In the genomic region with DNA sequence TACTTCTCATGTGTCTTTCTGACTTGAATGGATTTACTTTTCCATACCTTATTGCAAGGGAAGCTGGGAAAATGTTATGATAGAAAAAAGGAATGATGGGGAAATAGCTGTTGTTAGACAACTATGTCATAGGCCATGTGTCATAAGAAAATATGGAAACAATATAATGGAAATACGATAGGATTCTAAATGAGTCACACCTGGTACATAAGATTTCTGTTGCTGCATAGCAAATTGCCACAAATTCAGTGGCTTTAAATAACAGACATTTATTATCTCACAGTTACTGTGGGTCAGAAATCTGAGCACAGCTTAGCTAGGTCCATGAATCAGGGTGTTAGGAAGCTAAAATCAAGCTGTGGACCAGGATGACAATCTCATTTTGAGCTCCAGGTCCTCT, we compare ENCODE assay signal across 24 cellular contexts. TPM values are rescaled to one million over a fixed set of nuclear protein-coding genes. Genes with fewer than 3 reads are reported as not detected.
DNase-seq lines count a peak whose midpoint lies in the region; ATAC-seq and TF ChIP-seq lines count a peak whose summit lies in the region.
"Had no signal": no experiment of that assay in that cellular context is flagged by ENCODE, and none has a peak within 500 bp of the region (broad histone marks: within the 10 kb centered on the region; RNA-seq: fewer than 3 reads in every experiment).

No MANE protein-coding gene starts in this region.

- H4K91ac ChIP-seq in trophoblast cell (ENCODE audit: low read depth, low read length): no peak overlapping the region

- H3K23ac ChIP-seq in trophoblast cell (ENCODE audit: low read length): no peak overlapping the region

- H3K9ac ChIP-seq in fibroblast of lung (ENCODE audit: insufficient read depth, low read length) (no peak overlapping the region), trophoblast cell (ENCODE audit: low read length) (no peak overlapping the region)

- no peak overlapping the region for H2BK5ac ChIP-seq in trophoblast cell (ENCODE audit: low read depth, low read length, poor library complexity)

- POLR2A ChIA-PET in RWPE1 (lab: Yijun Ruan, JAX; ENCODE audit: low non-redundant PET): no interaction called here

- H3K27me3 ChIP-seq in fibroblast of lung (ENCODE audit: control insufficient read depth, insufficient read depth, low read length): no peaks in the 10 kb centered on the region
- no peaks in the 10 kb centered on the region for H3K27me3 ChIP-seq in trophoblast cell (ENCODE audit: insufficient read depth, low read length)
- H3K27me3 ChIP-seq: colonic mucosa, SJCRH30, vagina had no signal

- H3K4me1 ChIP-seq in fibroblast of lung (ENCODE audit: control insufficient read depth, extremely low read depth, insufficient read depth, low read length) (peaks cover 4% of the 10 kb centered on the region), trophoblast cell (ENCODE audit: control insufficient read depth in 1 of 2, insufficient read depth in 2 of 2, low read length in 2 of 2) (no peaks in the 10 kb centered on the region)
- H3K4me1 ChIP-seq: colonic mucosa, SJCRH30, vagina had no signal

- peak; percentile 12 for DNase-seq in HFF-Myc (ENCODE audit: extremely low read depth, low read depth)
- DNase-seq in RWPE1 (ENCODE audit: low spot score): peak; percentile 1
- DNase-seq in fibroblast of lung (ENCODE audit: low read depth in 2 of 2): peak; percentile 19 to 24
- DNase-seq in trophoblast cell: peak; percentile 5 to 68
- no peak for DNase-seq in epidermal melanocyte (ENCODE audit: insufficient read length, low spot score)
- DNase-seq in activated CD8-positive, alpha-beta memory T cell treated with anti-CD3 and anti-CD28 coated beads, Interleukin-2, amount 10 ng/mL, durations not matched to agents 7 days and 5 days: no peak
- DNase-seq: activated CD4-positive, alpha-beta T cell treated with anti-CD3 and anti-CD28 coated beads for 4 hours; CD4-positive, alpha-beta memory T cell; colonic mucosa; DMS153; kidney; NCI-H1105; NCI-H2029 treated with DMSO at 0.1 percent for 48 hours; NCI-H345; OCI-M1; SJCRH30; small intestine; stimulated activated naive B cell treated with anti-CD40 and anti-IgM and Interleukin-4, amounts not matched to agents 10 μg/mL and 1 μg/mL and 100 μg/mL, for 72 hours had no signal

- H4K8ac ChIP-seq in trophoblast cell (ENCODE audit: low read depth, low read length): no peak overlapping the region

- no peak overlapping the region for H3K27ac Mint-ChIP-seq in activated CD8-positive, alpha-beta memory T cell treated with anti-CD3 and anti-CD28 coated beads, Interleukin-2, amount 10 ng/mL, durations not matched to agents 7 days and 5 days
- H3K27ac Mint-ChIP-seq: activated naive CD8-positive, alpha-beta T cell; activated T-helper 2 cell treated with anti-CD3 and anti-CD28 coated beads, Interferon-gamma antibody, Interleukin-2, Interleukin-4, amounts not matched to agents 10 μg/mL and 5 μg/mL and 100 μg/mL, durations not matched to agents 14 hours and 24 hours and 36 hours; CD4-positive, alpha-beta memory T cell; stimulated activated naive B cell treated with anti-CD40 and anti-IgM and Interleukin-4, amounts not matched to agents 10 μg/mL and 1 μg/mL and 100 μg/mL, for 72 hours; T-helper 1 cell treated with Interleukin-12 subunit alpha and Interleukin-12 subunit beta and Interleukin-4 antibody, amounts not matched to agents 30 μg/mL and 1 μg/mL, for 36 hours had no signal

- no CpG with 5 or more reads among the region's 1 CpG for WGBS in trophoblast cell (ENCODE audit: extremely low coverage, insufficient coverage, insufficient read length)

- H3K79me1 ChIP-seq in trophoblast cell (ENCODE audit: low read length): no peaks in the 10 kb centered on the region

- H3K27ac ChIP-seq in RWPE1 (no peak overlapping the region), fibroblast of lung (ENCODE audit: insufficient read depth, low read length) (no peak overlapping the region), trophoblast cell (ENCODE audit: low read depth, low read length) (no peak overlapping the region)
- H3K27ac ChIP-seq: colonic mucosa, SJCRH30, vagina had no signal

- no peaks in the 10 kb centered on the region for H3K36me3 Mint-ChIP-seq in activated CD8-positive, alpha-beta memory T cell treated with anti-CD3 and anti-CD28 coated beads, Interleukin-2, amount 10 ng/mL, durations not matched to agents 7 days and 5 days
- H3K36me3 Mint-ChIP-seq: activated naive CD8-positive, alpha-beta T cell; CD4-positive, alpha-beta memory T cell; stimulated activated naive B cell treated with anti-CD40 and anti-IgM and Interleukin-4, amounts not matched to agents 10 μg/mL and 1 μg/mL and 100 μg/mL, for 72 hours had no signal

- no peaks in the 10 kb centered on the region for H3K79me2 ChIP-seq in fibroblast of lung (ENCODE audit: control insufficient read depth, insufficient read depth, low read length)
- no peaks in the 10 kb centered on the region for H3K79me2 ChIP-seq in trophoblast cell (ENCODE audit: control insufficient read depth, insufficient read depth, low read length, poor library complexity)

- H3K4me2 ChIP-seq in fibroblast of lung (ENCODE audit: extremely low read depth, insufficient read depth, low read length) (no peak overlapping the region), trophoblast cell (ENCODE audit: low read length) (no peak overlapping the region)

- no peaks in the 10 kb centered on the region for H3K27me3 Mint-ChIP-seq in activated CD8-positive, alpha-beta memory T cell treated with anti-CD3 and anti-CD28 coated beads, Interleukin-2, amount 10 ng/mL, durations not matched to agents 7 days and 5 days
- H3K27me3 Mint-ChIP-seq: stimulated activated naive B cell treated with anti-CD40 and anti-IgM and Interleukin-4, amounts not matched to agents 10 μg/mL and 1 μg/mL and 100 μg/mL, for 72 hours had no signal

- no peak overlapping the region for H3K18ac ChIP-seq in trophoblast cell (ENCODE audit: low read length)

- H2BK120ac ChIP-seq in trophoblast cell (ENCODE audit: insufficient read depth, low read length, poor library complexity): no peak overlapping the region

- H3K4me3 ChIP-seq in HFF-Myc (replicated peaks; ENCODE audit: low read depth, low read length) (no peak overlapping the region), fibroblast of lung (replicated peaks in 1 of 4; ENCODE audit: control extremely low read depth in 1 of 4, insufficient read depth in 1 of 4, low read depth in 3 of 4, low read length in 4 of 4) (no peak overlapping the region), trophoblast cell (ENCODE audit: low read depth, low read length) (no peak overlapping the region)
- H3K4me3 ChIP-seq: colonic mucosa, lung, SJCRH30, vagina had no signal

- H3K9me3 Mint-ChIP-seq in activated CD8-positive, alpha-beta memory T cell treated with anti-CD3 and anti-CD28 coated beads, Interleukin-2, amount 10 ng/mL, durations not matched to agents 7 days and 5 days (ENCODE audit: low read depth): no peaks in the 10 kb centered on the region
- H3K9me3 Mint-ChIP-seq: activated T-helper 2 cell treated with anti-CD3 and anti-CD28 coated beads, Interferon-gamma antibody, Interleukin-2, Interleukin-4, amounts not matched to agents 10 μg/mL and 5 μg/mL and 100 μg/mL, durations not matched to agents 14 hours and 24 hours and 36 hours; stimulated activated naive B cell treated with anti-CD40 and anti-IgM and Interleukin-4, amounts not matched to agents 10 μg/mL and 1 μg/mL and 100 μg/mL, for 72 hours; T-helper 1 cell treated with Interleukin-12 subunit alpha and Interleukin-12 subunit beta and Interleukin-4 antibody, amounts not matched to agents 30 μg/mL and 1 μg/mL, for 36 hours had no signal

- H2BK12ac ChIP-seq in trophoblast cell (ENCODE audit: low read length): no peak overlapping the region

- no peak for TF ChIP-seq CTCF in HFF-Myc (IDR thresholded peaks at IDR 0.05; ENCODE audit: low read depth, low read length, missing control alignments)
- TF ChIP-seq CTCF in RWPE1 (conservative IDR thresholded peaks at IDR 0.05; ENCODE audit: low read depth): no peak
- no peak for TF ChIP-seq CTCF in fibroblast of lung (conservative IDR thresholded peaks at IDR 0.05 in 1 of 2, IDR thresholded peaks at IDR 0.05 in 1 of 2; ENCODE audit: low read depth in 1 of 2, low read length in 2 of 2)

- no peak for ATAC-seq in GM19035 (IDR thresholded peaks at IDR 0.05; ENCODE audit: unreplicated experiment)
- no peak for ATAC-seq in activated CD8-positive, alpha-beta memory T cell treated with anti-CD3 and anti-CD28 coated beads, Interleukin-2, amount 10 ng/mL, durations not matched to agents 7 days and 5 days
- ATAC-seq: stimulated activated naive B cell treated with anti-CD40 and anti-IgM and Interleukin-4, amounts not matched to agents 10 μg/mL and 1 μg/mL and 100 μg/mL, for 72 hours had no signal

- no peak overlapping the region for H2AK5ac ChIP-seq in trophoblast cell (ENCODE audit: low read length)

- H4K12ac ChIP-seq in trophoblast cell (ENCODE audit: low read depth, low read length): no peak overlapping the region

- no peak overlapping the region for H3K4me3 Mint-ChIP-seq in activated CD8-positive, alpha-beta memory T cell treated with anti-CD3 and anti-CD28 coated beads, Interleukin-2, amount 10 ng/mL, durations not matched to agents 7 days and 5 days
- H3K4me3 Mint-ChIP-seq: activated naive CD8-positive, alpha-beta T cell; CD4-positive, alpha-beta memory T cell; stimulated activated naive B cell treated with anti-CD40 and anti-IgM and Interleukin-4, amounts not matched to agents 10 μg/mL and 1 μg/mL and 100 μg/mL, for 72 hours; T-helper 1 cell treated with Interleukin-12 subunit alpha and Interleukin-12 subunit beta and Interleukin-4 antibody, amounts not matched to agents 30 μg/mL and 1 μg/mL, for 36 hours had no signal

- no peaks in the 10 kb centered on the region for H3K4me1 Mint-ChIP-seq in activated CD8-positive, alpha-beta memory T cell treated with anti-CD3 and anti-CD28 coated beads, Interleukin-2, amount 10 ng/mL, durations not matched to agents 7 days and 5 days
- H3K4me1 Mint-ChIP-seq: CD4-positive, alpha-beta memory T cell; stimulated activated naive B cell treated with anti-CD40 and anti-IgM and Interleukin-4, amounts not matched to agents 10 μg/mL and 1 μg/mL and 100 μg/mL, for 72 hours had no signal

- H4K20me1 ChIP-seq in fibroblast of lung (ENCODE audit: control insufficient read depth, extremely low read depth, insufficient read depth, low read length): no peaks in the 10 kb centered on the region

- H3K36me3 ChIP-seq in fibroblast of lung (ENCODE audit: control insufficient read depth, insufficient read depth, low read length) (no peaks in the 10 kb centered on the region), trophoblast cell (ENCODE audit: control insufficient read depth in 1 of 2, insufficient read depth in 2 of 2, low read length in 2 of 2) (no peaks in the 10 kb centered on the region)
- H3K36me3 ChIP-seq: colonic mucosa, SJCRH30, vagina had no signal

- no peak overlapping the region for H3K4ac ChIP-seq in trophoblast cell (ENCODE audit: low read depth, low read length)

- H3K14ac ChIP-seq in trophoblast cell (ENCODE audit: low read length): no peak overlapping the region

- H2AFZ ChIP-seq in fibroblast of lung (ENCODE audit: low read length): peak overlapping the region; percentile 21
- H2AFZ ChIP-seq in trophoblast cell (ENCODE audit: insufficient read depth, low read length, poor library complexity): no peak overlapping the region

- CTCF ChIA-PET in RWPE1 (lab: Yijun Ruan, JAX): interaction anchor here (0.6 kb wide), 1 partner anchor 1671 kb away, joined by 3 read pairs; no protein-coding TSS in a partner anchor
- CTCF ChIA-PET in activated CD8-positive, alpha-beta memory T cell treated with anti-CD3 and anti-CD28 coated beads, Interleukin-2, amount 10 ng/mL, durations not matched to agents 7 days and 5 days (lab: Charles Lee): no interaction called here

- no peaks in the 10 kb centered on the region for H3K9me3 ChIP-seq in fibroblast of lung (ENCODE audit: control insufficient read depth, insufficient read depth, low read depth, low read length)
- H3K9me3 ChIP-seq in trophoblast cell (ENCODE audit: insufficient read depth, low read depth, low read length): no peaks in the 10 kb centered on the region
- H3K9me3 ChIP-seq: colonic mucosa, SJCRH30, vagina had no signal

RNA-seq across cellular contexts. Expression of gene ANKRD50, which starts 44.6 kb away (rescaled TPM):
- total RNA-seq in fibroblast of lung: 21.3 and 28.4 TPM in 2 replicates
- 11.4 and 17.2 TPM in 2 replicates for polyA plus RNA-seq in fibroblast of lung
- 7.7 and 11.7 TPM in 2 replicates for polyA plus RNA-seq in fibroblast of lung (2012)
- polyA minus RNA-seq in fibroblast of lung (ENCODE audit: low replicate concordance): 4.6 and 10.4 TPM in 2 replicates
- 20.4 and 20.9 TPM in 2 replicates for polyA plus RNA-seq in trophoblast cell (2013)
- under 1 TPM; 0.14 to 0.15 TPM for total RNA-seq in activated CD8-positive, alpha-beta memory T cell treated with anti-CD3 and anti-CD28 coated beads, Interleukin-2, amount 10 ng/mL, durations not matched to agents 7 days and 5 days

Comparison
In these comparisons a context has a peak if more than half of its experiments do, and no peak if none do; other contexts are left out.
1. DNase-seq: peak in HFF-Myc (single experiment), RWPE1 (single experiment), fibroblast of lung (2 of 2) and trophoblast cell (2 of 2); none in epidermal melanocyte (single experiment) and activated CD8-positive, alpha-beta memory T cell treated with anti-CD3 and anti-CD28 coated beads, Interleukin-2, amount 10 ng/mL, durations not matched to agents 7 days and 5 days (single experiment).
2. RNA of gene ANKRD50, which starts 44.6 kb away (total RNA-seq): 21.3 to 28.4 TPM in fibroblast of lung; 0.14 to 0.15 TPM in activated CD8-positive, alpha-beta memory T cell treated with anti-CD3 and anti-CD28 coated beads, Interleukin-2, amount 10 ng/mL, durations not matched to agents 7 days and 5 days; every median in the first group is over 10 times any median in the second.